In genomic region chr11:27409742-27410141, GRCh38 we compare ENCODE assay signal across 15 cellular contexts.
"Had no signal": no experiment of that assay in that cellular context is flagged by ENCODE, and none has a peak within 500 bp of the region (broad histone marks: within the 10 kb centered on the region; RNA-seq: fewer than 3 reads in every experiment).

No MANE protein-coding gene starts in this region.

- H3K27ac ChIP-seq: breast epithelium, dorsolateral prefrontal cortex, stomach, vagina had no signal

- H3K27me3 Mint-ChIP-seq: activated CD4-positive, alpha-beta memory T cell treated with anti-CD3 and anti-CD28 coated beads for 36 hours had no signal

- H3K4me1 Mint-ChIP-seq: activated naive CD8-positive, alpha-beta T cell treated with anti-CD3 and anti-CD28 coated beads, Interleukin-2, amount 10 ng/mL, durations not matched to agents 7 days and 5 days; memory B cell had no signal

- H3K27ac Mint-ChIP-seq: activated CD4-positive, alpha-beta memory T cell treated with anti-CD3 and anti-CD28 coated beads for 36 hours; activated naive CD8-positive, alpha-beta T cell treated with anti-CD3 and anti-CD28 coated beads, Interleukin-2, amount 10 ng/mL, durations not matched to agents 7 days and 5 days; memory B cell; natural killer cell treated with Interleukin-12 subunit alpha and Interleukin-12 subunit beta and Interleukin-15 and Interleukin-18, amount 100 ng/mL, for 72 hours had no signal

- H3K36me3 ChIP-seq: breast epithelium, stomach, vagina had no signal

- DNase-seq: activated CD4-positive, alpha-beta memory T cell treated with anti-CD3 and anti-CD28 coated beads for 36 hours; activated gamma-delta T cell; activated naive CD8-positive, alpha-beta T cell treated with anti-CD3 and anti-CD28 coated beads, Interleukin-2, amount 10 ng/mL, durations not matched to agents 7 days and 5 days; activated T-cell treated with anti-CD3 and anti-CD28 coated beads, Interleukin-2, amount 50 U/mL, for 48 hours; anterior cingulate cortex; dorsolateral prefrontal cortex; left colon; stomach; T-helper 9 cell had no signal

- ATAC-seq: esophagus mucosa; left colon; natural killer cell treated with Interleukin-12 subunit alpha and Interleukin-12 subunit beta and Interleukin-15 and Interleukin-18, amount 100 ng/mL, for 72 hours had no signal

- H3K4me1 ChIP-seq: breast epithelium had no signal

- H3K9me3 Mint-ChIP-seq: activated CD4-positive, alpha-beta memory T cell treated with anti-CD3 and anti-CD28 coated beads for 36 hours; activated naive CD8-positive, alpha-beta T cell treated with anti-CD3 and anti-CD28 coated beads, Interleukin-2, amount 10 ng/mL, durations not matched to agents 7 days and 5 days; memory B cell had no signal

- H3K36me3 Mint-ChIP-seq: activated CD4-positive, alpha-beta memory T cell treated with anti-CD3 and anti-CD28 coated beads for 36 hours; activated naive CD8-positive, alpha-beta T cell treated with anti-CD3 and anti-CD28 coated beads, Interleukin-2, amount 10 ng/mL, durations not matched to agents 7 days and 5 days; natural killer cell treated with Interleukin-12 subunit alpha and Interleukin-12 subunit beta and Interleukin-15 and Interleukin-18, amount 100 ng/mL, for 72 hours had no signal

- H3K4me3 ChIP-seq: breast epithelium, dorsolateral prefrontal cortex, stomach, tibial artery, vagina had no signal

- H3K27me3 ChIP-seq: breast epithelium, dorsolateral prefrontal cortex, stomach, tibial artery, vagina had no signal

- H3K9me3 ChIP-seq: breast epithelium, stomach, tibial artery, vagina had no signal

- H3K4me3 Mint-ChIP-seq: activated CD4-positive, alpha-beta memory T cell treated with anti-CD3 and anti-CD28 coated beads for 36 hours; activated naive CD8-positive, alpha-beta T cell treated with anti-CD3 and anti-CD28 coated beads, Interleukin-2, amount 10 ng/mL, durations not matched to agents 7 days and 5 days; memory B cell; natural killer cell treated with Interleukin-12 subunit alpha and Interleukin-12 subunit beta and Interleukin-15 and Interleukin-18, amount 100 ng/mL, for 72 hours had no signal
